Comparison of ENCODE assay signal across 11 cellular contexts in genomic region chr5:151569132-151570046, GRCh38. TPM values are rescaled to one million over a fixed set of nuclear protein-coding genes. Genes with fewer than 3 reads are reported as not detected.
DNase-seq lines count a peak whose midpoint lies in the region; ATAC-seq and TF ChIP-seq lines count a peak whose summit lies in the region.
"Had no signal": no experiment of that assay in that cellular context is flagged by ENCODE, and none has a peak within 500 bp of the region (broad histone marks: within the 10 kb centered on the region; RNA-seq: fewer than 3 reads in every experiment).

No MANE protein-coding gene starts in this region.

- TF ChIP-seq RAD21 in HCT116 (IDR thresholded peaks at IDR 0.05; ENCODE audit: low read depth) = no peak

- no peak overlapping the region for H3K27ac ChIP-seq in HCT116 (ENCODE audit: low read depth, low read length)
- peak overlapping the region; percentile 33 for H3K27ac ChIP-seq in osteoblast (ENCODE audit: low read depth, low read length)
- no peak overlapping the region for H3K27ac ChIP-seq in dorsolateral prefrontal cortex
- H3K27ac ChIP-seq: body of pancreas, neutrophil had no signal

- RAD21 ChIA-PET in HCT116 (lab: Charles Lee; ENCODE audit: low non-redundant PET in 1 of 2, low total read pairs in 2 of 2, uncharacterized antibody in 2 of 2, unreplicated experiment in 2 of 2) = no interaction called here

- H4K20me1 ChIP-seq in HCT116 (ENCODE audit: insufficient read depth) (no peaks in the 10 kb centered on the region), osteoblast (ENCODE audit: insufficient read depth, low read length) (no peaks in the 10 kb centered on the region)

- peaks cover 3% of the 10 kb centered on the region for H3K4me1 Mint-ChIP-seq in activated naive CD8-positive, alpha-beta T cell treated with anti-CD3 and anti-CD28 coated beads for 36 hours

- no peak overlapping the region for H3K27ac Mint-ChIP-seq in activated naive CD8-positive, alpha-beta T cell treated with anti-CD3 and anti-CD28 coated beads for 36 hours

- H3K9ac ChIP-seq in HCT116 (ENCODE audit: low read length) = no peak overlapping the region

- no peak overlapping the region for H2AFZ ChIP-seq in HCT116 (ENCODE audit: low read depth, low read length, poor library complexity, severe bottlenecking)
- peak overlapping the region; percentile 22 for H2AFZ ChIP-seq in osteoblast (ENCODE audit: low read length)

- no peaks in the 10 kb centered on the region for H3K9me2 ChIP-seq in HCT116 (ENCODE audit: insufficient read depth)

- H3K27me3 ChIP-seq in HCT116 (ENCODE audit: insufficient read depth, low read length) (no peaks in the 10 kb centered on the region), osteoblast (ENCODE audit: insufficient read depth, low read length) (peaks cover 10% of the 10 kb centered on the region), dorsolateral prefrontal cortex (peaks cover 0 to 7% (median 0%) of the 10 kb centered on the region in 45 donors)
- H3K27me3 ChIP-seq: body of pancreas, neutrophil had no signal

- H3K4me3 ChIP-seq in HCT116 (replicated peaks in 1 of 2; ENCODE audit: low read depth in 1 of 2, low read length in 2 of 2) (no peak overlapping the region), osteoblast (ENCODE audit: insufficient read depth, low read length) (no peak overlapping the region), dorsolateral prefrontal cortex (no peak overlapping the region)
- H3K4me3 ChIP-seq: body of pancreas had no signal

- H3K36me3 Mint-ChIP-seq in activated naive CD8-positive, alpha-beta T cell treated with anti-CD3 and anti-CD28 coated beads for 36 hours = no peaks in the 10 kb centered on the region

- intact Hi-C loops in HCT116 (cut with micrococcal nuclease) = no loop called here
- intact Hi-C loops in dorsolateral prefrontal cortex (cut with DNase I) = no loop called here

- H3K36me3 ChIP-seq in HCT116 (ENCODE audit: control insufficient read depth in 1 of 2, insufficient read depth in 2 of 2, low read length in 2 of 2) (no peaks in the 10 kb centered on the region), osteoblast (ENCODE audit: insufficient read depth, low read length) (no peaks in the 10 kb centered on the region)
- H3K36me3 ChIP-seq: neutrophil had no signal

- H3K79me2 ChIP-seq in HCT116 (ENCODE audit: insufficient read depth, low read length) (no peaks in the 10 kb centered on the region), osteoblast (ENCODE audit: insufficient read depth, low read length) (no peaks in the 10 kb centered on the region)

- no peak overlapping the region for H3K4me3 Mint-ChIP-seq in activated naive CD8-positive, alpha-beta T cell treated with anti-CD3 and anti-CD28 coated beads for 36 hours

- H3K4me1 ChIP-seq in HCT116 (ENCODE audit: control insufficient read depth in 1 of 2, insufficient read depth in 2 of 2, low read length in 2 of 2) (peaks cover 24 to 32% of the 10 kb centered on the region in 2 experiments), osteoblast (ENCODE audit: insufficient read depth, low read length) (peaks cover 4% of the 10 kb centered on the region)

- ATAC-seq in GM18861 (IDR thresholded peaks at IDR 0.05; ENCODE audit: unreplicated experiment) (peak; percentile 54), HCT116 (no peak)
- ATAC-seq: body of pancreas had no signal

- POLR2A ChIA-PET in HCT116 (lab: Charles Lee) = no interaction called here

- H3K9me3 Mint-ChIP-seq in activated naive CD8-positive, alpha-beta T cell treated with anti-CD3 and anti-CD28 coated beads for 36 hours = no peaks in the 10 kb centered on the region

- peak overlapping the region; percentile 73 for H3K4me2 ChIP-seq in HCT116 (ENCODE audit: low read length)
- H3K4me2 ChIP-seq in osteoblast (ENCODE audit: insufficient read depth, low read length) = no peak overlapping the region

- H3K27me3 Mint-ChIP-seq in activated naive CD8-positive, alpha-beta T cell treated with anti-CD3 and anti-CD28 coated beads for 36 hours = no peaks in the 10 kb centered on the region

- no peak for DNase-seq in HCT116 (ENCODE audit: low read depth, low spot score)
- DNase-seq in activated naive CD8-positive, alpha-beta T cell treated with anti-CD3 and anti-CD28 coated beads for 36 hours = peak; percentile 6
- no peak for DNase-seq in osteoblast (ENCODE audit: insufficient read length, low spot score, missing footprints)
- no peak for DNase-seq in hypothalamus (lab: John Stamatoyannopoulos, UW)
- DNase-seq in ureter (ENCODE audit: low spot score) = no peak
- no peak for DNase-seq in dorsolateral prefrontal cortex
- DNase-seq in middle frontal gyrus (ENCODE audit: extremely low spot score, low spot score) = no peak
- DNase-seq: body of pancreas, NCI-H446 treated with DMSO at 0.1 percent for 48 hours had no signal

- no peak for TF ChIP-seq POLR2A in HCT116 (IDR thresholded peaks at IDR 0.05; ENCODE audit: borderline replicate concordance, extremely low read depth, insufficient read depth, insufficient read length)

- CTCF ChIA-PET in HCT116 (lab: Charles Lee) = no interaction called here

- BruUV-seq in HCT116 (replicated peaks; lab: Mats Ljungman, UMichigan) = no TSS peak

- H3K9me3 ChIP-seq in HCT116 (ENCODE audit: control insufficient read depth in 1 of 2, insufficient read depth in 1 of 2, low read depth in 1 of 2, low read length in 2 of 2) (no peaks in the 10 kb centered on the region), osteoblast (ENCODE audit: low read depth, low read length) (no peaks in the 10 kb centered on the region)
- H3K9me3 ChIP-seq: body of pancreas, neutrophil had no signal

- TF ChIP-seq CTCF in HCT116 (IDR thresholded peaks at IDR 0.05 in 2 of 3, conservative IDR thresholded peaks at IDR 0.05 in 1 of 3; ENCODE audit: borderline replicate concordance in 1 of 3, insufficient read depth in 1 of 3, low read depth in 2 of 3, low read length in 2 of 3) (no peak), osteoblast (IDR thresholded peaks at IDR 0.05; ENCODE audit: extremely low read depth, low read depth, low read length) (no peak), dorsolateral prefrontal cortex (IDR thresholded peaks at IDR 0.05 in 54 of 56, conservative IDR thresholded peaks at IDR 0.05 in 2 of 56; ENCODE audit: low read depth in 1 of 56, partially characterized antibody in 56 of 56) (no peak)

TF ChIP-seq in HCT116, 20 proteins besides CTCF, POLR2A, EP300 and RAD21:
- TF ChIP-seq, protein P1, sequence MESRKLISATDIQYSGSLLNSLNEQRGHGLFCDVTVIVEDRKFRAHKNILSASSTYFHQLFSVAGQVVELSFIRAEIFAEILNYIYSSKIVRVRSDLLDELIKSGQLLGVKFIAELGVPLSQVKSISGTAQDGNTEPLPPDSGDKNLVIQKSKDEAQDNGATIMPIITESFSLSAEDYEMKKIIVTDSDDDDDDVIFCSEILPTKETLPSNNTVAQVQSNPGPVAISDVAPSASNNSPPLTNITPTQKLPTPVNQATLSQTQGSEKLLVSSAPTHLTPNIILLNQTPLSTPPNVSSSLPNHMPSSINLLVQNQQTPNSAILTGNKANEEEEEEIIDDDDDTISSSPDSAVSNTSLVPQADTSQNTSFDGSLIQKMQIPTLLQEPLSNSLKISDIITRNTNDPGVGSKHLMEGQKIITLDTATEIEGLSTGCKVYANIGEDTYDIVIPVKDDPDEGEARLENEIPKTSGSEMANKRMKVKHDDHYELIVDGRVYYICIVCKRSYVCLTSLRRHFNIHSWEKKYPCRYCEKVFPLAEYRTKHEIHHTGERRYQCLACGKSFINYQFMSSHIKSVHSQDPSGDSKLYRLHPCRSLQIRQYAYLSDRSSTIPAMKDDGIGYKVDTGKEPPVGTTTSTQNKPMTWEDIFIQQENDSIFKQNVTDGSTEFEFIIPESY (IDR thresholded peaks at IDR 0.05; ENCODE audit: extremely low read depth, insufficient replicate concordance, low read length) = no peak
- TF ChIP-seq EZH2 (IDR thresholded peaks at IDR 0.05) = no peak
- no peak for TF ChIP-seq EGR1 (IDR thresholded peaks at IDR 0.05; ENCODE audit: low read depth)
- TF ChIP-seq SIN3A (IDR thresholded peaks at IDR 0.05; ENCODE audit: low read depth) = no peak
- TF ChIP-seq ATF3 (IDR thresholded peaks at IDR 0.05) = no peak
- TF ChIP-seq SP1 (IDR thresholded peaks at IDR 0.05; ENCODE audit: low read depth) = no peak
- no peak for TF ChIP-seq ZNF274 (IDR thresholded peaks at IDR 0.05; ENCODE audit: low read depth, low read length)
- TF ChIP-seq YY1 (IDR thresholded peaks at IDR 0.05; ENCODE audit: extremely low read depth, insufficient replicate concordance, low read depth, low read length) = no peak

RNA-seq across cellular contexts. Expression of gene FAT2, which starts 21.7 kb away (rescaled TPM):
- 0.05 TPM for total RNA-seq in HCT116 (2021; ENCODE audit: unreplicated experiment)
- 0.01 and 0.02 TPM in 2 replicates for polyA plus RNA-seq in HCT116 (2012)
- not detected for total RNA-seq in activated naive CD8-positive, alpha-beta T cell treated with anti-CD3 and anti-CD28 coated beads for 36 hours
- 0.36 and 0.59 TPM in 2 replicates for total RNA-seq in osteoblast
- 65.1 TPM for total RNA-seq in ureter
- total RNA-seq in dorsolateral prefrontal cortex = under 1 TPM in 29 of 120 experiments, not detected in 91; 0.03 to 0.92 (median 0.07) TPM
- total RNA-seq: body of pancreas had no signal

Comparison
In these comparisons a context has a peak if more than half of its experiments do, and no peak if none do; other contexts are left out.
1. RNA of gene FAT2, which starts 21.7 kb away (total RNA-seq): 65.1 TPM in ureter (single experiment); 0.36 to 0.59 TPM in osteoblast, 0.05 TPM in HCT116 (single experiment), not detected in activated naive CD8-positive, alpha-beta T cell treated with anti-CD3 and anti-CD28 coated beads for 36 hours and 0.03 to 0.92 TPM in dorsolateral prefrontal cortex; every median in the first group is over 10 times any median in the second.